8 cellular contexts compared by ENCODE assay signal in the genomic region with DNA sequence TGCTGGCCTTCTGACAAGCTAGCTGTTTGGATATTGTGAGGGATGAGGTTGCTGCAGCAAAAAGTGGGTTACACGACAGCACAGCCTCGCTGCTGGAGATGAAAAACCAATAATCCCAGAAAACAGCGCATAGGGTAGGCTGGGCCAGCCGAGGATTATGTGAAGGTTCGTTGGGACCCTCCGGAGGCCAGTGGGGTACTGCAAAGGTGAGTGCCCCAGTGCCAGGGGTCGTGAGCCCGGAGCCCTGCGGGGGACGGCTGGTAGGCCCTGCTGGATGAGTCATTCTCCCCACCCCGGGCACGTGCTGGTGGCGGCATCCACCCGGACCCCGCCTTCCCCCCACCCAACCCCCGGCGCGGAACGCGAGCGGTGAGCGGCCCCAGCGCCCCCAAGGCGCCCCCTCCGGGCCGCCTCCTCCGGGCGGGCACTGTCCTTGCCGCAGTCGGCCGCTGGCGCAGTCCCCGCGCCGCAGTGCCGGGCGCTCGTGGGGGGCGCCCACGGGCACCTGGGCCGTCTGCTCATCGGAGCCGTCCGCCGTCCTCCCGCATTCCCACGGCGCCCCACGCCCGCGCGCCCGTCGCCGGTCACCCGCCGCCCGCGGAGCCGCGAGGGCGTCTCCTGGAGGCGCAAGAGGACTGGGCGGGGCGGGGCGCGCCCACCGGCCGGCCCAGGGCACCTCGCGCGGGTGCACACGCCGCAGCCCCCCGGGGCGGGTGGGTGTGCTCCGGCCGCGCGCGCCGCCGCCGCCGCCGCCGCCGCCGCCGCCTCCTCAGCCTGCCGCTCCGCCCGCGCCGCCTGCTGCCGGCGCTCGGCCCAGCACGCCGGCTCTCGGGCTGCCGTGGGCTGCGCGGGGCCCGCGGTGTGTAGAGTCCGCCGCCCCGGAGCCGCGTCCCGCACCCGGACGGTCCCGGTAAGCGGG. TPM values are rescaled to one million over a fixed set of nuclear protein-coding genes. Genes with fewer than 3 reads are reported as not detected.
DNase-seq lines count a peak whose midpoint lies in the region; ATAC-seq and TF ChIP-seq lines count a peak whose summit lies in the region.

A gene (plus strand): TSS at position 794 of the 919 bp plus-strand sequence. CDS start 13,014 bp downstream, outside the sequence.

- 2 to 3% methylated on average over 37 to 110 of the region's 116 CpGs for WGBS in heart right ventricle, 2 donors

- H3K9ac ChIP-seq in rectal smooth muscle tissue (ENCODE audit: low read length), result no peak within 1 kb of the TSS

- H3K4me1 ChIP-seq in heart right ventricle, result peaks cover 0 to 28% (median 0%) of the 10 kb centered on the region in 9 donors
- peaks cover 2% of the 10 kb centered on the region for H3K4me1 ChIP-seq in rectal smooth muscle tissue (ENCODE audit: control insufficient read depth, insufficient read depth, low read length)

- DNase-seq in AG10803 (ENCODE audit: low read depth) (peak; percentile 3), heart right ventricle (no peak), KBM-7 (no peak), NCI-H524 treated with DMSO at 0.1 percent for 48 hours (lab: John Stamatoyannopoulos, UW) (no peak), cerebellar nuclear complex (lab: John Stamatoyannopoulos, UW) (no peak)
- DNase-seq in activated T-cell treated with anti-CD3 and anti-CD28 coated beads, Interleukin-2, amount 50 U/mL, for 72 hours, result peak; percentile 28 to 39

- no peaks in the 10 kb centered on the region for H3K9me3 ChIP-seq in heart right ventricle

- H3K9me3 Mint-ChIP-seq in activated T-cell treated with anti-CD3 and anti-CD28 coated beads, Interleukin-2, amount 50 U/mL, for 72 hours, result no peaks in the 10 kb centered on the region

- TF ChIP-seq CTCF in AG10803 (conservative IDR thresholded peaks at IDR 0.05; ENCODE audit: low read length), result no peak
- TF ChIP-seq CTCF in heart right ventricle (IDR thresholded peaks at IDR 0.05), result peak in 2 of 9 donors; percentile 13 to 15

- intact Hi-C loops in heart right ventricle (cut with DNase I), result no loop called here

- H3K4me3 Mint-ChIP-seq in activated T-cell treated with anti-CD3 and anti-CD28 coated beads, Interleukin-2, amount 50 U/mL, for 72 hours, result peak within 1 kb of the TSS; percentile 60 to 65

- H3K27me3 Mint-ChIP-seq in activated T-cell treated with anti-CD3 and anti-CD28 coated beads, Interleukin-2, amount 50 U/mL, for 72 hours (ENCODE audit: low read depth), result peaks cover 50% of the 10 kb centered on the region

- H3K27me3 ChIP-seq in heart right ventricle (peaks cover 0 to 88% (median 25%) of the 10 kb centered on the region in 7 donors), rectal smooth muscle tissue (ENCODE audit: control insufficient read depth, insufficient read depth, low read length) (peaks cover 15% of the 10 kb centered on the region)

- H3K27ac Mint-ChIP-seq in activated T-cell treated with anti-CD3 and anti-CD28 coated beads, Interleukin-2, amount 50 U/mL, for 72 hours, result no peak within 1 kb of the TSS

- ATAC-seq in HG02759 (IDR thresholded peaks at IDR 0.05; ENCODE audit: unreplicated experiment) (peak; percentile 55), heart right ventricle (peak in 7 of 8 donors; percentile 22 to 66 (median 53))
- peak; percentile 70 to 75 for ATAC-seq in activated T-cell treated with anti-CD3 and anti-CD28 coated beads, Interleukin-2, amount 50 U/mL, for 72 hours (replicated peaks in 1 of 2)

- H3K27ac ChIP-seq in heart right ventricle (no peak within 1 kb of the TSS), rectal smooth muscle tissue (ENCODE audit: low read depth, low read length) (no peak within 1 kb of the TSS)

- no peaks in the 10 kb centered on the region for H3K36me3 Mint-ChIP-seq in activated T-cell treated with anti-CD3 and anti-CD28 coated beads, Interleukin-2, amount 50 U/mL, for 72 hours (ENCODE audit: insufficient read depth in 2 of 2)

- in situ Hi-C loops in KBM-7 (cut with MboI; ENCODE audit: low pct_unique_long_range_greater_than_20kb, low sequenced_read_pairs), result no loop called here

- H3K4me1 Mint-ChIP-seq in activated T-cell treated with anti-CD3 and anti-CD28 coated beads, Interleukin-2, amount 50 U/mL, for 72 hours (ENCODE audit: low read depth), result peaks cover 27% of the 10 kb centered on the region

- H3K36me3 ChIP-seq in heart right ventricle (no peaks in the 10 kb centered on the region), rectal smooth muscle tissue (ENCODE audit: control insufficient read depth, insufficient read depth, low read length) (no peaks in the 10 kb centered on the region)

- H3K4me3 ChIP-seq in AG10803 (ENCODE audit: low read length) (no peak within 1 kb of the TSS), heart right ventricle (peak within 1 kb of the TSS in 9 of 10 donors; percentile 34 to 52 (median 41)), rectal smooth muscle tissue (ENCODE audit: low read length) (peak within 1 kb of the TSS; percentile 38)

RNA-seq across cellular contexts. Expression of the gene that starts here (rescaled TPM):
- 1 to 10 TPM in 1 of 2 donors, under 1 TPM in 1; 1.00 to 1.1 TPM for total RNA-seq in activated T-cell treated with anti-CD3 and anti-CD28 coated beads, Interleukin-2, amount 50 U/mL, for 72 hours
- 1 to 10 TPM in 1 of 10 donors, under 1 TPM in 9; 0.11 to 2.2 (median 0.44) TPM for total RNA-seq in heart right ventricle
- under 1 TPM; 0.07 to 0.09 TPM for polyA plus RNA-seq in heart right ventricle

Comparison
In these comparisons a context has a peak if more than half of its experiments do, and no peak if none do; other contexts are left out.
1. DNase-seq: peak in AG10803 (single experiment) and activated T-cell treated with anti-CD3 and anti-CD28 coated beads, Interleukin-2, amount 50 U/mL, for 72 hours (2 of 2); none in heart right ventricle (0 of 2), KBM-7 (single experiment), NCI-H524 treated with DMSO at 0.1 percent for 48 hours (single experiment) and cerebellar nuclear complex (0 of 2).
2. Peak in every context shown above with its lines, with median percentiles within 50 percentile points of each other: ATAC-seq.